Comparison of ENCODE assay signal across 18 cellular contexts in genomic region chr3:13584427-13584891, GRCh38. TPM values are rescaled to one million over a fixed set of nuclear protein-coding genes. Genes with fewer than 3 reads are reported as not detected.
"Had no signal": no experiment of that assay in that cellular context is flagged by ENCODE, and none has a peak within 500 bp of the region (broad histone marks: within the 10 kb centered on the region; RNA-seq: fewer than 3 reads in every experiment).

No MANE protein-coding gene starts in this region.

- H3K27ac ChIP-seq: brain microvascular endothelial cell, gastroesophageal sphincter, heart left ventricle, left lung, pancreas, tibial nerve, vagina had no signal

- DNase-seq: activated CD4-positive, alpha-beta T cell treated with anti-CD3 and anti-CD28 coated beads, Interleukin-2, amount 50 U/mL, for 1 hour; activated CD8-positive, alpha-beta memory T cell treated with anti-CD3 and anti-CD28 coated beads, Interleukin-2, amount 50 U/mL, for 4 hours; activated effector memory CD4-positive, alpha-beta T cell treated with Interleukin-2 at 50 U/mL for 16 hours; activated naive CD4-positive, alpha-beta T cell treated with anti-CD3 and anti-CD28 coated beads, Interleukin-2, amount 50 U/mL, for 16 hours; activated T-cell treated with anti-CD3 and anti-CD28 coated beads, Interleukin-2, amount 50 U/mL, for 4 hours; brain microvascular endothelial cell; cortex of kidney; pancreas; stimulated activated naive CD4-positive, alpha-beta T cell treated with Interleukin-2 at 50 U/mL for 16 hours; T1000 had no signal

- H3K4me3 Mint-ChIP-seq: activated T-cell treated with anti-CD3 and anti-CD28 coated beads, Interleukin-2, amount 50 U/mL, for 4 hours had no signal

- H3K9me3 Mint-ChIP-seq: activated T-cell treated with anti-CD3 and anti-CD28 coated beads, Interleukin-2, amount 50 U/mL, for 4 hours had no signal

- ATAC-seq: activated CD4-positive, CD25-positive, alpha-beta regulatory T cell treated with anti-CD3 and anti-CD28 coated beads, Interleukin-2, amount 50 U/mL, for 24 hours; activated T-cell treated with anti-CD3 and anti-CD28 coated beads, Interleukin-2, amount 50 U/mL, for 4 hours; esophagus mucosa; gastroesophageal sphincter; left lung; pancreas had no signal

- H3K4me3 ChIP-seq: gastroesophageal sphincter, heart left ventricle, left lung, pancreas, tibial nerve, vagina had no signal

- H3K27me3 ChIP-seq: brain microvascular endothelial cell, gastroesophageal sphincter, heart left ventricle, left lung, pancreas, tibial nerve, vagina had no signal

- H3K4me1 ChIP-seq: left lung, pancreas had no signal

- H3K36me3 ChIP-seq: brain microvascular endothelial cell, gastroesophageal sphincter, left lung, pancreas, tibial nerve, vagina had no signal

RNA-seq across cellular contexts. Expression of gene FBLN2, which starts 35.5 kb away (rescaled TPM):
- total RNA-seq: T-helper 1 cell treated with Interleukin-12 subunit alpha and Interleukin-12 subunit beta and Interleukin-4 antibody, amounts not matched to agents 30 ng/mL and 1 ng/mL, for 36 hours had no signal
